15 cellular contexts compared by ENCODE assay signal in genomic region chr10:132413226-132414205, GRCh38. TPM values are rescaled to one million over a fixed set of nuclear protein-coding genes. Genes with fewer than 3 reads are reported as not detected.
A peak's percentile ranks its signal among the peaks of the same experiment; 100 is the strongest.
DNase-seq lines count a peak whose midpoint lies in the region; ATAC-seq and TF ChIP-seq lines count a peak whose summit lies in the region.
"Had no signal": no experiment of that assay in that cellular context is flagged by ENCODE, and none has a peak within 500 bp of the region (broad histone marks: within the 10 kb centered on the region; RNA-seq: fewer than 3 reads in every experiment).

No MANE protein-coding gene starts in this region.

- H3K27ac ChIP-seq in dorsolateral prefrontal cortex (peak overlapping the region in 44 of 59 donors; percentile 9 to 88 (median 74)), lower lobe of right lung (peak overlapping the region; percentile 78), skin epidermis (peak overlapping the region in 14 of 21 experiments; percentile 32 to 84 (median 68))

- DNase-seq in NCI-H460 (ENCODE audit: extremely low read depth, low read depth) (peak; percentile 71), dorsolateral prefrontal cortex (no peak), lower lobe of right lung (peak; percentile 28), DMS153 (lab: John Stamatoyannopoulos, UW) (no peak), DMS53 (lab: John Stamatoyannopoulos, UW) (no peak), ecto neural progenitor cell (ENCODE audit: low spot score) (no peak)
- DNase-seq: activated CD8-positive, alpha-beta memory T cell treated with anti-CD3 and anti-CD28 coated beads for 24 hours; CD8-positive, alpha-beta T cell; NCI-H1105 treated with DMSO at 0.1 percent for 48 hours; NCI-H524 treated with DMSO at 0.1 percent for 48 hours; stimulated activated CD4-positive, alpha-beta T cell treated with anti-CD3 and anti-CD28 coated beads, Interleukin-4, amount 100 ng/mL, for 1 hour; stimulated activated naive CD4-positive, alpha-beta T cell treated with Interleukin-2 at 50 U/mL for 16 hours had no signal

- TF ChIP-seq CTCF in dorsolateral prefrontal cortex (IDR thresholded peaks at IDR 0.05 in 54 of 56, conservative IDR thresholded peaks at IDR 0.05 in 2 of 56; ENCODE audit: low read depth in 1 of 56, partially characterized antibody in 56 of 56) (no peak), lower lobe of right lung (IDR thresholded peaks at IDR 0.05) (no peak)

- H3K4me1 ChIP-seq in lower lobe of right lung = peaks cover 74% of the 10 kb centered on the region

- intact Hi-C loops in dorsolateral prefrontal cortex (cut with DNase I) = no loop called here
- intact Hi-C loops in lower lobe of right lung (cut with DNase I) = no loop called here

- no peaks in the 10 kb centered on the region for H3K9me3 ChIP-seq in lower lobe of right lung

- H3K36me3 ChIP-seq in lower lobe of right lung = peaks cover 10% of the 10 kb centered on the region

- H3K27me3 ChIP-seq in dorsolateral prefrontal cortex (no peaks in the 10 kb centered on the region), lower lobe of right lung (ENCODE audit: low read depth) (no peaks in the 10 kb centered on the region)

- H3K4me3 ChIP-seq in dorsolateral prefrontal cortex (no peak overlapping the region), lower lobe of right lung (no peak overlapping the region), skin epidermis (no peak overlapping the region)

- ATAC-seq in lower lobe of right lung (no peak), HG02973 (IDR thresholded peaks at IDR 0.05; ENCODE audit: unreplicated experiment) (no peak)
- ATAC-seq: CD8-positive, alpha-beta T cell; HCT116 had no signal

RNA-seq across cellular contexts. Expression of gene PWWP2B, which starts 16.5 kb away (rescaled TPM):
- total RNA-seq in NCI-H460 (2014; rRNA removed; shearing (Covaris generic)) = 18.6 and 21.8 TPM in 2 replicates
- polyA plus RNA-seq in NCI-H460 (2014; cell fraction: nucleus; rRNA removed) = 23.8 and 36.3 TPM in 2 replicates
- total RNA-seq in dorsolateral prefrontal cortex = 10 to 100 TPM in 118 of 120 experiments, 1 to 10 TPM in 2; 7.7 to 28.3 (median 17.8) TPM
- 25.2 TPM for total RNA-seq in lower lobe of right lung

Comparison
In these comparisons a context has a peak if more than half of its experiments do, and no peak if none do; other contexts are left out.
1. DNase-seq: peak in NCI-H460 (single experiment) and lower lobe of right lung (single experiment); none in dorsolateral prefrontal cortex (0 of 10), DMS153 (single experiment), DMS53 (single experiment) and ecto neural progenitor cell (single experiment).
2. Peak in every context shown above with its lines, with median percentiles within 50 percentile points of each other: H3K27ac ChIP-seq.